Comparison of ENCODE assay signal across 16 cellular contexts in genomic region chr15:49174902-49175301, GRCh38. TPM values are rescaled to one million over a fixed set of nuclear protein-coding genes. Genes with fewer than 3 reads are reported as not detected.
DNase-seq lines count a peak whose midpoint lies in the region; ATAC-seq, FAIRE-seq and TF ChIP-seq lines count a peak whose summit lies in the region.
"Had no signal": no experiment of that assay in that cellular context is flagged by ENCODE, and none has a peak within 500 bp of the region (broad histone marks: within the 10 kb centered on the region; RNA-seq: fewer than 3 reads in every experiment).

No MANE protein-coding gene starts in this region.

- no peak for TF ChIP-seq POLR2A in K562 (conservative IDR thresholded peaks at IDR 0.05)

- H4K20me1 ChIP-seq in K562 (replicated peaks; ENCODE audit: control insufficient read depth, insufficient read depth, low read length) = no peaks in the 10 kb centered on the region

- no peaks in the 10 kb centered on the region for H3K27me3 Mint-ChIP-seq in activated CD8-positive, alpha-beta T cell treated with anti-CD3 and anti-CD28 coated beads, Interleukin-2, amount 10 ng/mL, durations not matched to agents 7 days and 5 days (ENCODE audit: low read depth)
- no peaks in the 10 kb centered on the region for H3K27me3 Mint-ChIP-seq in activated CD8-positive, alpha-beta T cell treated with anti-CD3 and anti-CD28 coated beads for 36 hours

- peak overlapping the region; percentile 15 for H3K27ac Mint-ChIP-seq in activated CD8-positive, alpha-beta T cell treated with anti-CD3 and anti-CD28 coated beads, Interleukin-2, amount 10 ng/mL, durations not matched to agents 7 days and 5 days
- H3K27ac Mint-ChIP-seq in activated CD8-positive, alpha-beta T cell treated with anti-CD3 and anti-CD28 coated beads for 36 hours = no peak overlapping the region

- peaks cover 21% of the 10 kb centered on the region for H3K36me3 Mint-ChIP-seq in activated CD8-positive, alpha-beta T cell treated with anti-CD3 and anti-CD28 coated beads, Interleukin-2, amount 10 ng/mL, durations not matched to agents 7 days and 5 days (ENCODE audit: low read depth)
- H3K36me3 Mint-ChIP-seq in activated CD8-positive, alpha-beta T cell treated with anti-CD3 and anti-CD28 coated beads for 36 hours (ENCODE audit: low read depth) = peaks cover 7% of the 10 kb centered on the region

- peak overlapping the region; percentile 35; the same call in 1 of the 2 replicates for H3K4me2 ChIP-seq in K562 (ENCODE audit: insufficient read depth, low read length)

- peak overlapping the region; percentile 12; the same call in 1 of the 3 replicates for H3K27ac ChIP-seq in K562 (ENCODE audit: extremely low read depth, low read depth, low read length)
- H3K27ac ChIP-seq: C4-2B, SJCRH30 had no signal

- H3K9me3 Mint-ChIP-seq in activated CD8-positive, alpha-beta T cell treated with anti-CD3 and anti-CD28 coated beads, Interleukin-2, amount 10 ng/mL, durations not matched to agents 7 days and 5 days (ENCODE audit: insufficient read depth) = no peaks in the 10 kb centered on the region
- no peaks in the 10 kb centered on the region for H3K9me3 Mint-ChIP-seq in activated CD8-positive, alpha-beta T cell treated with anti-CD3 and anti-CD28 coated beads for 36 hours

- WGBS in K562 (ENCODE audit: insufficient coverage, low coverage, missing lambda C conversion rate) = 58% methylated on average over 3 of the region's 3 CpGs

- ATAC-seq in activated CD8-positive, alpha-beta T cell treated with anti-CD3 and anti-CD28 coated beads, Interleukin-2, amount 10 ng/mL, durations not matched to agents 7 days and 5 days = no peak
- ATAC-seq in activated CD8-positive, alpha-beta T cell treated with anti-CD3 and anti-CD28 coated beads for 36 hours = no peak
- ATAC-seq in K562 (no peak), GM18520 (IDR thresholded peaks at IDR 0.05; ENCODE audit: unreplicated experiment) (no peak)

- CTCF ChIA-PET in activated CD8-positive, alpha-beta T cell treated with anti-CD3 and anti-CD28 coated beads, Interleukin-2, amount 10 ng/mL, durations not matched to agents 7 days and 5 days (lab: Charles Lee) = interaction anchor here (1.0 kb wide), 1 partner anchor 247 kb away, joined by 4 read pairs; no protein-coding TSS in a partner anchor
- CTCF ChIA-PET in activated CD8-positive, alpha-beta T cell treated with anti-CD3 and anti-CD28 coated beads for 36 hours (lab: Charles Lee) = no interaction called here
- CTCF ChIA-PET in K562 (lab: Yijun Ruan, JAX; ENCODE audit: low intra/inter-chr PET ratio) = no interaction called here

- in situ Hi-C loops in KBM-7 (cut with MboI; ENCODE audit: low pct_unique_long_range_greater_than_20kb, low sequenced_read_pairs) = no loop called here
- in situ Hi-C loops in K562 (cut with MboI) = no loop called here

- TF ChIP-seq CTCF in activated CD8-positive, alpha-beta T cell treated with anti-CD3 and anti-CD28 coated beads for 36 hours (IDR thresholded peaks at IDR 0.05) = no peak
- TF ChIP-seq CTCF in K562 (IDR thresholded peaks at IDR 0.05 in 2 of 3, conservative IDR thresholded peaks at IDR 0.05 in 1 of 3; ENCODE audit: insufficient read depth in 2 of 3, low read depth in 1 of 3, low read length in 3 of 3) = no peak

- no peak overlapping the region for H3K9ac ChIP-seq in K562 (ENCODE audit: insufficient read depth in 1 of 2, low read depth in 2 of 2, low read length in 2 of 2)

- POLR2A ChIA-PET in activated CD8-positive, alpha-beta T cell treated with anti-CD3 and anti-CD28 coated beads, Interleukin-2, amount 10 ng/mL, durations not matched to agents 7 days and 5 days (lab: Charles Lee) = interaction anchor here (0.5 to 0.8 kb wide), 2 partner anchors 365 to 936 kb away, joined by 3 to 4 read pairs; no protein-coding TSS in a partner anchor
- POLR2A ChIA-PET in activated CD8-positive, alpha-beta T cell treated with anti-CD3 and anti-CD28 coated beads for 36 hours (lab: Charles Lee) = no interaction called here
- POLR2A ChIA-PET in K562 (lab: Yijun Ruan, JAX) = no interaction called here

- peaks cover 0 to 10% of the 10 kb centered on the region in 2 experiments; a peak in 4 of 5 replicates for H3K4me1 ChIP-seq in K562 (replicated peaks in 1 of 2; ENCODE audit: control insufficient read depth in 2 of 2, insufficient read depth in 2 of 2, low read length in 2 of 2)
- H3K4me1 ChIP-seq: SJCRH30 had no signal

- H3K79me2 ChIP-seq in K562 (ENCODE audit: control insufficient read depth, insufficient read depth, low read length) = peaks cover 82% of the 10 kb centered on the region

- no peak overlapping the region for H3K4me3 ChIP-seq in K562
- H3K4me3 ChIP-seq: SJCRH30 had no signal

- DNase-seq in activated CD8-positive, alpha-beta T cell treated with anti-CD3 and anti-CD28 coated beads, Interleukin-2, amount 10 ng/mL, durations not matched to agents 7 days and 5 days = no peak
- DNase-seq in activated CD8-positive, alpha-beta T cell treated with anti-CD3 and anti-CD28 coated beads for 36 hours = no peak
- DNase-seq in KBM-7 (peak; percentile 23), K562 (ENCODE audit: extremely low read depth in 1 of 4, low spot score in 3 of 4) (peak in 1 of 4 experiments; percentile 30), NCI-H82 (lab: John Stamatoyannopoulos, UW) (no peak), D341Med (ENCODE audit: low spot score) (no peak)
- DNase-seq: MM.1S, NCI-H1417 treated with DMSO at 0.1 percent for 48 hours, NCI-H2029, NCI-H2171 treated with DMSO at 0.1 percent for 48 hours, NCI-H446 treated with DMSO at 0.1 percent for 48 hours, RPMI8226, SJCRH30 had no signal

- intact Hi-C loops in activated CD8-positive, alpha-beta T cell treated with anti-CD3 and anti-CD28 coated beads for 36 hours (cut with micrococcal nuclease) = no loop called here
- intact Hi-C loops in K562 (cut with micrococcal nuclease) = loop anchor here (10.0 kb wide), 1 partner anchor 440 kb away; no protein-coding TSS in a partner anchor

- no peak for TF ChIP-seq RAD21 in K562 (CRISPR knock-in tag; conservative IDR thresholded peaks at IDR 0.05 in 1 of 2, IDR thresholded peaks at IDR 0.05 in 1 of 2)

- no peak overlapping the region for H2AFZ ChIP-seq in K562 (ENCODE audit: low read depth, low read length)

- H3K4me1 Mint-ChIP-seq in activated CD8-positive, alpha-beta T cell treated with anti-CD3 and anti-CD28 coated beads, Interleukin-2, amount 10 ng/mL, durations not matched to agents 7 days and 5 days (ENCODE audit: low read depth) = peaks cover 25% of the 10 kb centered on the region
- H3K4me1 Mint-ChIP-seq in activated CD8-positive, alpha-beta T cell treated with anti-CD3 and anti-CD28 coated beads for 36 hours (ENCODE audit: low read depth) = peaks cover 26% of the 10 kb centered on the region

- peaks cover 4% of the 10 kb centered on the region; the same call in 1 of the 2 replicates for H3K9me3 ChIP-seq in K562 (replicated peaks; ENCODE audit: control insufficient read depth, insufficient read depth, low read depth, low read length)
- H3K9me3 ChIP-seq: SJCRH30 had no signal

- no TSS peak for BruUV-seq in K562 (replicated peaks; lab: Mats Ljungman, UMichigan)

- TF ChIP-seq EP300 in K562 (IDR thresholded peaks at IDR 0.05; ENCODE audit: low read length) = no peak

- peak; percentile 69 for FAIRE-seq in K562 (lab: Jason Lieb, UNC)
- FAIRE-seq: H54 had no signal

- peaks cover 30% of the 10 kb centered on the region for H3K36me3 ChIP-seq in K562 (ENCODE audit: control insufficient read depth, insufficient read depth, low read length)
- H3K36me3 ChIP-seq: SJCRH30 had no signal

- H3K9me1 ChIP-seq in K562 (ENCODE audit: control insufficient read depth, insufficient read depth, low read length) = no peaks in the 10 kb centered on the region

- no peak overlapping the region for H3K4me3 Mint-ChIP-seq in activated CD8-positive, alpha-beta T cell treated with anti-CD3 and anti-CD28 coated beads, Interleukin-2, amount 10 ng/mL, durations not matched to agents 7 days and 5 days
- no peak overlapping the region for H3K4me3 Mint-ChIP-seq in activated CD8-positive, alpha-beta T cell treated with anti-CD3 and anti-CD28 coated beads for 36 hours

- H3K27me3 ChIP-seq in K562 (ENCODE audit: control insufficient read depth in 2 of 2, insufficient read depth in 2 of 2, low read length in 2 of 2) = no peaks in the 10 kb centered on the region
- H3K27me3 ChIP-seq: SJCRH30 had no signal

RNA-seq across cellular contexts. Expression of gene GALK2, which starts 4.9 kb away (rescaled TPM):
- total RNA-seq in activated CD8-positive, alpha-beta T cell treated with anti-CD3 and anti-CD28 coated beads, Interleukin-2, amount 10 ng/mL, durations not matched to agents 7 days and 5 days = 10 to 100 TPM; 23.1 to 24.6 TPM
- total RNA-seq in activated CD8-positive, alpha-beta T cell treated with anti-CD3 and anti-CD28 coated beads for 36 hours = 10 to 100 TPM; 26.8 to 27.5 TPM
- 83.9 and 85.0 TPM in 2 replicates for total RNA-seq in K562 (2011; cell fraction: chromatin; rRNA removed; ENCODE audit: low replicate concordance)
- total RNA-seq in K562 (2011; cell fraction: nucleolus; rRNA removed) = 51.6 and 54.2 TPM in 2 replicates
- total RNA-seq in K562 (2011; cell fraction: nucleoplasm; rRNA removed) = 57.6 and 57.7 TPM in 2 replicates
- total RNA-seq in K562 (2014; rRNA removed) = 42.4 and 54.4 TPM in 2 replicates
- 55.7 and 56.9 TPM in 2 replicates for total RNA-seq in K562 (2014; rRNA removed; fragmentation: Illumina TruSeq; extraction: Trizol)
- 48.1 and 50.7 TPM in 2 replicates for total RNA-seq in K562 (2015; rRNA removed; fragmentation: Illumina TruSeq; extraction: Trizol)
- total RNA-seq in K562 (2021) = 41.8 and 42.2 TPM in 2 replicates
- polyA plus RNA-seq in K562 (2011; rRNA removed) = 39.0 and 55.4 TPM in 2 replicates
- polyA plus RNA-seq in K562 (2011; cell fraction: cytosol; rRNA removed) = 26.2 and 28.2 TPM in 2 replicates
- polyA plus RNA-seq in K562 (2011; cell fraction: nucleus; rRNA removed) = 39.0 and 46.1 TPM in 2 replicates
- 37.0 and 37.3 TPM in 2 replicates for polyA plus RNA-seq in K562 (2012)
- 31.1 and 36.2 TPM in 2 replicates for polyA plus RNA-seq in K562 (2014; fragmentation: Illumina TruSeq; extraction: Trizol)
- polyA plus RNA-seq in K562 (2014; fragmentation: Nextera tagmentation; extraction: Ambion mirVana) = 10 to 100 TPM; 81.6 to 82.0 TPM
- 32.8 and 37.8 TPM in 2 replicates for polyA plus RNA-seq in K562 (2014; rRNA removed)
- polyA minus RNA-seq in K562 (2011; rRNA and poly(A)+ RNA removed) = 84.8 and 95.2 TPM in 2 replicates
- polyA minus RNA-seq in K562 (2011; cell fraction: cytosol; rRNA and poly(A)+ RNA removed) = 30.9 and 48.5 TPM in 2 replicates
- polyA minus RNA-seq in K562 (2011; cell fraction: nucleus; rRNA and poly(A)+ RNA removed) = 47.1 and 83.0 TPM in 2 replicates

RNA-seq across cellular contexts. Expression of gene COPS2, which starts 19.5 kb away (rescaled TPM):
- 10 to 100 TPM; 55.8 to 56.8 TPM for total RNA-seq in activated CD8-positive, alpha-beta T cell treated with anti-CD3 and anti-CD28 coated beads, Interleukin-2, amount 10 ng/mL, durations not matched to agents 7 days and 5 days
- total RNA-seq in activated CD8-positive, alpha-beta T cell treated with anti-CD3 and anti-CD28 coated beads for 36 hours = 10 to 100 TPM; 85.0 to 85.8 TPM
- 19.3 and 97.2 TPM in 2 replicates for total RNA-seq in K562 (2011; cell fraction: chromatin; rRNA removed; ENCODE audit: low replicate concordance)
- total RNA-seq in K562 (2011; cell fraction: nucleolus; rRNA removed) = 7.0 and 15.3 TPM in 2 replicates
- total RNA-seq in K562 (2011; cell fraction: nucleoplasm; rRNA removed) = 27.7 and 45.0 TPM in 2 replicates
- total RNA-seq in K562 (2014; rRNA removed) (38.5 and 66.4 TPM in 2 replicates), K562 (2014; rRNA removed; fragmentation: Illumina TruSeq; extraction: Trizol) (154 and 187 TPM in 2 replicates), K562 (2015; rRNA removed; fragmentation: Illumina TruSeq; extraction: Trizol) (122 and 138 TPM in 2 replicates), K562 (2021) (106 and 107 TPM in 2 replicates)
- polyA plus RNA-seq in K562 (2011; rRNA removed) (81.9 and 119 TPM in 2 replicates), K562 (2014; fragmentation: Illumina TruSeq; extraction: Trizol) (120 and 151 TPM in 2 replicates), K562 (2014; fragmentation: Nextera tagmentation; extraction: Ambion mirVana) (100 to 1,000 TPM; 105 to 117 TPM), K562 (2014; rRNA removed) (111 and 113 TPM in 2 replicates)
- 12.3 and 30.4 TPM in 2 replicates for polyA plus RNA-seq in K562 (2011; cell fraction: cytosol; rRNA removed)
- 10.5 and 23.8 TPM in 2 replicates for polyA plus RNA-seq in K562 (2011; cell fraction: nucleus; rRNA removed)
- polyA plus RNA-seq in K562 (2012) = 81.8 and 93.6 TPM in 2 replicates
- 156 and 194 TPM in 2 replicates for polyA minus RNA-seq in K562 (2011; rRNA and poly(A)+ RNA removed)
- polyA minus RNA-seq in K562 (2011; cell fraction: cytosol; rRNA and poly(A)+ RNA removed) = 42.1 and 42.9 TPM in 2 replicates
- polyA minus RNA-seq in K562 (2011; cell fraction: nucleus; rRNA and poly(A)+ RNA removed) = 27.2 and 80.3 TPM in 2 replicates
